In the genomic region with DNA sequence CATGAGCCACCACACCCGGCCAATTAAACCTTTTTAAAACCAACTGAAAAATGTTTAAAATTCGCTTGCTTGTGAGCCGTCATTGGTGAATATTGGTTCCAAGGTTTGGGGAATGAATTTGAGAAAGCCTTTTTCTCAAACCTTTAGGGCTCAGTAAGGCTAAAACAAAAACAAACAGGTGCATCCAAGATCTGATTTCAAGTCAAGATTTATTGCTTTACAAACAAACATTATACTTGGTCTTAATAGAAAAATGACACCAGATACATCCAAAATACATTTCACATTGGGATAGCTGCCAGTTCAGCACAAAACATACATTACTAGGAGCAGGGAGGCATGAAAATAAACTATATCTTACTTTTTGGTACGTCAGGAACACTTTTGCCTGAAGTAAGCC, we compare ENCODE assay signal across 1 cellular context.
TF ChIP-seq lines count a peak whose summit lies in the region.

No MANE protein-coding gene starts in this region.

TF ChIP-seq in HEK293, 187 proteins besides CTCF, POLR2A, EP300 and RAD21 (continued from another document and continues in another):
- TF ChIP-seq BCL6B (tag by site-specific recombination; IDR thresholded peaks at IDR 0.05) (0 out of 2 replicates have a peak, but pooled peaks have one; percentile 4), ZNF785 (tag by site-specific recombination; IDR thresholded peaks at IDR 0.05) (no peak), HOXD13 (CRISPR knock-in tag; IDR thresholded peaks at IDR 0.05; ENCODE audit: borderline replicate concordance) (no peak), KLF8 (tag by site-specific recombination; IDR thresholded peaks at IDR 0.05) (peak; percentile 39; the same call in 1 of the 2 replicates), ZNF561 (tag by site-specific recombination; IDR thresholded peaks at IDR 0.05; ENCODE audit: borderline replicate concordance) (no peak), ZNF391 (tag by site-specific recombination; IDR thresholded peaks at IDR 0.05; ENCODE audit: borderline replicate concordance, low read depth) (no peak), ZNF2 (tag by site-specific recombination; IDR thresholded peaks at IDR 0.05) (no peak), ZNF148 (tag by site-specific recombination; IDR thresholded peaks at IDR 0.05; ENCODE audit: borderline replicate concordance) (no peak), ZSCAN23 (tag by site-specific recombination; IDR thresholded peaks at IDR 0.05) (no peak), SCRT2 (tag by site-specific recombination; IDR thresholded peaks at IDR 0.05) (peak; percentile 50; the same call in 1 of the 2 replicates), ZNF704 (tag by site-specific recombination; IDR thresholded peaks at IDR 0.05) (no peak), ZNF580 (tag by site-specific recombination; IDR thresholded peaks at IDR 0.05) (no peak), ZBTB11 (tag by site-specific recombination; conservative IDR thresholded peaks at IDR 0.05; ENCODE audit: low read depth) (no peak), MYNN (tag by site-specific recombination; IDR thresholded peaks at IDR 0.05; ENCODE audit: borderline replicate concordance) (no peak), ZNF433 (tag by site-specific recombination; IDR thresholded peaks at IDR 0.05; ENCODE audit: low read depth) (no peak), ZNF830 (tag by site-specific recombination; IDR thresholded peaks at IDR 0.05; ENCODE audit: low read depth) (no peak), ZNF280C (tag by site-specific recombination; IDR thresholded peaks at IDR 0.05) (no peak), ZBTB21 (tag by site-specific recombination; IDR thresholded peaks at IDR 0.05) (no peak), KLF10 (tag by site-specific recombination; IDR thresholded peaks at IDR 0.05) (peak; percentile 32; the same call in 1 of the 2 replicates), ZNF146 (tag by site-specific recombination; IDR thresholded peaks at IDR 0.05) (no peak), ZNF341 (tag by site-specific recombination; IDR thresholded peaks at IDR 0.05; ENCODE audit: low read depth) (no peak), ZNF157 (tag by site-specific recombination; IDR thresholded peaks at IDR 0.05) (no peak), ZFP3 (tag by site-specific recombination; IDR thresholded peaks at IDR 0.05; ENCODE audit: low read depth) (no peak), ZNF629 (tag by site-specific recombination; IDR thresholded peaks at IDR 0.05) (peak; percentile 42; the same call in 1 of the 2 replicates), ZNF623 (tag by site-specific recombination; IDR thresholded peaks at IDR 0.05) (no peak), ZBTB1 (tag by site-specific recombination; IDR thresholded peaks at IDR 0.05) (no peak), ZNF555 (tag by site-specific recombination; conservative IDR thresholded peaks at IDR 0.05) (no peak), ZNF184 (tag by site-specific recombination; IDR thresholded peaks at IDR 0.05) (no peak), ZBTB7A (tag by site-specific recombination; IDR thresholded peaks at IDR 0.05; ENCODE audit: low read depth) (no peak), ZNF221 (tag by site-specific recombination; IDR thresholded peaks at IDR 0.05; ENCODE audit: borderline replicate concordance) (no peak), KLF7 (tag by site-specific recombination; IDR thresholded peaks at IDR 0.05; ENCODE audit: borderline replicate concordance) (no peak)
- TF ChIP-seq, protein P1, sequence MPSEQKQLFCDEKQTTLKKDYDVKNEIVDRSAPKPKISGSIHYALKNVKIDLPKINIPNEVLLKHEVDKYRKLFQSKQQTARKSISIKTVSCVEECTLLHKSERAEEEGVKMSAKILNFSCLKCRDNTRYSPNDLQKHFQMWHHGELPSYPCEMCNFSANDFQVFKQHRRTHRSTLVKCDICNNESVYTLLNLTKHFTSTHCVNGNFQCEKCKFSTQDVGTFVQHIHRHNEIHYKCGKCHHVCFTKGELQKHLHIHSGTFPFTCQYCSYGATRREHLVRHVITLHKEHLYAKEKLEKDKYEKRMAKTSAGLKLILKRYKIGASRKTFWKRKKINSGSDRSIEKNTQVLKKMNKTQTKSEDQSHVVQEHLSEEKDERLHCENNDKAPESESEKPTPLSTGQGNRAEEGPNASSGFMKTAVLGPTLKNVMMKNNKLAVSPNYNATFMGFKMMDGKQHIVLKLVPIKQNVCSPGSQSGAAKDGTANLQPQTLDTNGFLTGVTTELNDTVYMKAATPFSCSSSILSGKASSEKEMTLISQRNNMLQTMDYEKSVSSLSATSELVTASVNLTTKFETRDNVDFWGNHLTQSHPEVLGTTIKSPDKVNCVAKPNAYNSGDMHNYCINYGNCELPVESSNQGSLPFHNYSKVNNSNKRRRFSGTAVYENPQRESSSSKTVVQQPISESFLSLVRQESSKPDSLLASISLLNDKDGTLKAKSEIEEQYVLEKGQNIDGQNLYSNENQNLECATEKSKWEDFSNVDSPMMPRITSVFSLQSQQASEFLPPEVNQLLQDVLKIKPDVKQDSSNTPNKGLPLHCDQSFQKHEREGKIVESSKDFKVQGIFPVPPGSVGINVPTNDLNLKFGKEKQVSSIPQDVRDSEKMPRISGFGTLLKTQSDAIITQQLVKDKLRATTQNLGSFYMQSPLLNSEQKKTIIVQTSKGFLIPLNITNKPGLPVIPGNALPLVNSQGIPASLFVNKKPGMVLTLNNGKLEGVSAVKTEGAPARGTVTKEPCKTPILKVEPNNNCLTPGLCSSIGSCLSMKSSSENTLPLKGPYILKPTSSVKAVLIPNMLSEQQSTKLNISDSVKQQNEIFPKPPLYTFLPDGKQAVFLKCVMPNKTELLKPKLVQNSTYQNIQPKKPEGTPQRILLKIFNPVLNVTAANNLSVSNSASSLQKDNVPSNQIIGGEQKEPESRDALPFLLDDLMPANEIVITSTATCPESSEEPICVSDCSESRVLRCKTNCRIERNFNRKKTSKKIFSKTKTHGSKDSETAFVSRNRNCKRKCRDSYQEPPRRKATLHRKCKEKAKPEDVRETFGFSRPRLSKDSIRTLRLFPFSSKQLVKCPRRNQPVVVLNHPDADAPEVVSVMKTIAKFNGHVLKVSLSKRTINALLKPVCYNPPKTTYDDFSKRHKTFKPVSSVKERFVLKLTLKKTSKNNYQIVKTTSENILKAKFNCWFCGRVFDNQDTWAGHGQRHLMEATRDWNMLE (tag by site-specific recombination; conservative IDR thresholded peaks at IDR 0.05; ENCODE audit: low read depth) = no peak
- TF ChIP-seq, protein P2, sequence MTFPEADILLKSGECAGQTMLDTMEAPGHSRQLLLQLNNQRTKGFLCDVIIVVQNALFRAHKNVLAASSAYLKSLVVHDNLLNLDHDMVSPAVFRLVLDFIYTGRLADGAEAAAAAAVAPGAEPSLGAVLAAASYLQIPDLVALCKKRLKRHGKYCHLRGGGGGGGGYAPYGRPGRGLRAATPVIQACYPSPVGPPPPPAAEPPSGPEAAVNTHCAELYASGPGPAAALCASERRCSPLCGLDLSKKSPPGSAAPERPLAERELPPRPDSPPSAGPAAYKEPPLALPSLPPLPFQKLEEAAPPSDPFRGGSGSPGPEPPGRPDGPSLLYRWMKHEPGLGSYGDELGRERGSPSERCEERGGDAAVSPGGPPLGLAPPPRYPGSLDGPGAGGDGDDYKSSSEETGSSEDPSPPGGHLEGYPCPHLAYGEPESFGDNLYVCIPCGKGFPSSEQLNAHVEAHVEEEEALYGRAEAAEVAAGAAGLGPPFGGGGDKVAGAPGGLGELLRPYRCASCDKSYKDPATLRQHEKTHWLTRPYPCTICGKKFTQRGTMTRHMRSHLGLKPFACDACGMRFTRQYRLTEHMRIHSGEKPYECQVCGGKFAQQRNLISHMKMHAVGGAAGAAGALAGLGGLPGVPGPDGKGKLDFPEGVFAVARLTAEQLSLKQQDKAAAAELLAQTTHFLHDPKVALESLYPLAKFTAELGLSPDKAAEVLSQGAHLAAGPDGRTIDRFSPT (tag by site-specific recombination; IDR thresholded peaks at IDR 0.05) = no peak
